ENCODE assay signal across 21 cellular contexts in genomic region chr2:22701761-22702160, GRCh38.
DNase-seq lines count a peak whose midpoint lies in the region; ATAC-seq, FAIRE-seq and TF ChIP-seq lines count a peak whose summit lies in the region.
"Had no signal": no experiment of that assay in that cellular context is flagged by ENCODE, and none has a peak within 500 bp of the region (broad histone marks: within the 10 kb centered on the region; RNA-seq: fewer than 3 reads in every experiment).

No MANE protein-coding gene starts in this region.

- H2BK15ac ChIP-seq in H1 (ENCODE audit: low read length), result no peak overlapping the region
- no peak overlapping the region for H2BK15ac ChIP-seq in neuronal stem cell (ENCODE audit: low read length)

- H2BK120ac ChIP-seq in H1 (replicated peaks; ENCODE audit: low read depth, low read length) (no peak overlapping the region), neuronal stem cell (ENCODE audit: low read depth, low read length) (no peak overlapping the region)

- H4K5ac ChIP-seq in H1 (ENCODE audit: insufficient read length, low read depth, low read length), result no peak overlapping the region

- no peaks in the 10 kb centered on the region for H4K20me1 ChIP-seq in H1 (replicated peaks in 1 of 2; ENCODE audit: control insufficient read depth in 1 of 2, insufficient read depth in 2 of 2, low read length in 2 of 2)
- H4K20me1 ChIP-seq: BLaER1 had no signal

- no peak overlapping the region for H4K91ac ChIP-seq in H1 (replicated peaks; ENCODE audit: insufficient read length, low read length)
- no peak overlapping the region for H4K91ac ChIP-seq in neuronal stem cell (ENCODE audit: low read depth, low read length, poor library complexity)

- H2BK12ac ChIP-seq in H1 (ENCODE audit: low read depth, low read length) (no peak overlapping the region), neuronal stem cell (ENCODE audit: low read length) (no peak overlapping the region)

- no peaks in the 10 kb centered on the region for H3K4me1 ChIP-seq in H1 (replicated peaks in 1 of 4; ENCODE audit: control insufficient read depth in 3 of 4, insufficient read depth in 4 of 4, low read length in 3 of 4)
- H3K4me1 ChIP-seq in neuronal stem cell (ENCODE audit: control insufficient read depth in 2 of 2, insufficient read depth in 1 of 2, low read depth in 1 of 2, low read length in 2 of 2), result peaks cover 0 to 15% of the 10 kb centered on the region in 2 donors
- H3K4me1 ChIP-seq in thyroid gland, result peaks cover 0 to 17% of the 10 kb centered on the region in 2 donors
- H3K4me1 ChIP-seq: BLaER1, Caco-2 had no signal

- no peak for FAIRE-seq in H1 (lab: Jason Lieb, UNC)
- FAIRE-seq: G401.6, GM12892, GM19239 had no signal

- H3K23me2 ChIP-seq in H1 (ENCODE audit: low read depth, low read length), result no peaks in the 10 kb centered on the region

- no peak overlapping the region for H3K9ac ChIP-seq in H1 (replicated peaks in 1 of 4; ENCODE audit: extremely low read depth in 1 of 4, low read depth in 3 of 4, low read length in 3 of 4)
- no peak overlapping the region for H3K9ac ChIP-seq in neuronal stem cell (ENCODE audit: low read depth, low read length, poor library complexity)
- H3K9ac ChIP-seq: BLaER1, GM23248 had no signal

- H2AK5ac ChIP-seq in H1 (ENCODE audit: low read depth, low read length) (no peak overlapping the region), neuronal stem cell (ENCODE audit: low read depth, low read length) (no peak overlapping the region)

- H4K8ac ChIP-seq in H1 (ENCODE audit: extremely low read depth, insufficient read depth, low read length), result no peak overlapping the region
- no peak overlapping the region for H4K8ac ChIP-seq in neuronal stem cell (ENCODE audit: low read depth, low read length)

- H2BK20ac ChIP-seq in H1 (ENCODE audit: low read length), result no peak overlapping the region

- H3K23ac ChIP-seq in H1 (ENCODE audit: insufficient read length) (no peak overlapping the region), neuronal stem cell (ENCODE audit: low read depth, low read length, poor library complexity) (no peak overlapping the region)

- no peaks in the 10 kb centered on the region for H3K79me1 ChIP-seq in H1 (ENCODE audit: low read depth, low read length)
- no peaks in the 10 kb centered on the region for H3K79me1 ChIP-seq in neuronal stem cell (ENCODE audit: low read depth, low read length)

- no peak for ATAC-seq in HG03025 (IDR thresholded peaks at IDR 0.05; ENCODE audit: low FRiP score, unreplicated experiment)
- ATAC-seq: CD8-positive, alpha-beta T cell had no signal

- H3K27ac ChIP-seq in H1 (ENCODE audit: low read depth, low read length) (no peak overlapping the region), neuronal stem cell (replicated peaks; ENCODE audit: low read length) (peak overlapping the region; percentile 53), thyroid gland (peak overlapping the region; percentile 37 to 56 (median 56))
- H3K27ac ChIP-seq: BLaER1, C4-2B, GM23248 had no signal

- no peak for TF ChIP-seq EP300 in H1 (IDR thresholded peaks at IDR 0.05; ENCODE audit: borderline replicate concordance in 1 of 2, low read depth in 2 of 2, low read length in 2 of 2)

- no peak overlapping the region for H3K18ac ChIP-seq in H1 (ENCODE audit: extremely low read depth, low read length)
- H3K18ac ChIP-seq in neuronal stem cell (ENCODE audit: low read length), result no peak overlapping the region

- H2BK5ac ChIP-seq in H1 (ENCODE audit: low read depth, low read length) (no peak overlapping the region), neuronal stem cell (ENCODE audit: low read length) (no peak overlapping the region)

- H3K36me3 ChIP-seq in H1 (ENCODE audit: control insufficient read depth in 2 of 4, insufficient read depth in 4 of 4, low read length in 3 of 4) (no peaks in the 10 kb centered on the region), neuronal stem cell (replicated peaks in 1 of 2; ENCODE audit: control insufficient read depth in 2 of 2, insufficient read depth in 2 of 2, low read length in 2 of 2) (no peaks in the 10 kb centered on the region), thyroid gland (no peaks in the 10 kb centered on the region)
- H3K36me3 ChIP-seq: BLaER1, HAP-1 had no signal

- H3K4me2 ChIP-seq in H1 (ENCODE audit: insufficient read depth in 1 of 2, low read depth in 2 of 2, low read length in 2 of 2) (no peak overlapping the region), neuronal stem cell (ENCODE audit: insufficient read depth, low read length, poor library complexity, severe bottlenecking) (no peak overlapping the region)
- H3K4me2 ChIP-seq: BLaER1 had no signal

- no peak overlapping the region for H3K56ac ChIP-seq in H1 (replicated peaks; ENCODE audit: insufficient read length, low read depth, low read length)

- TF ChIP-seq POLR2A in H1 (IDR thresholded peaks at IDR 0.05; ENCODE audit: control extremely low read depth in 1 of 2, low read depth in 2 of 2, low read length in 2 of 2), result no peak
- TF ChIP-seq POLR2A in thyroid gland (IDR thresholded peaks at IDR 0.05), result no peak

- no peak for TF ChIP-seq CTCF in H1 (IDR thresholded peaks at IDR 0.05; ENCODE audit: control extremely low read depth in 1 of 3, insufficient read depth in 1 of 3, low read depth in 1 of 3, low read length in 3 of 3)
- TF ChIP-seq CTCF in thyroid gland (IDR thresholded peaks at IDR 0.05), result no peak

- H2AFZ ChIP-seq in H1 (ENCODE audit: low read length), result peak overlapping the region; percentile 10; the same call in 1 of the 2 replicates
- no peak overlapping the region for H2AFZ ChIP-seq in neuronal stem cell (ENCODE audit: low read length)
- H2AFZ ChIP-seq: GM23248 had no signal

- whole genome bisulfite sequencing in H1 (ENCODE audit: extremely low coverage in 1 of 2, insufficient coverage in 1 of 2, insufficient read length in 1 of 2, insufficient replicate concordance in 2 of 2, low coverage in 1 of 2, low lambda C conversion rate in 2 of 2, missing lambda C conversion rate in 1 of 2), 2 experiments, result 95% methylated on average over 1 of the region's 1 CpG; no CpG with 5 or more reads in 1 of the 2 experiments
- no CpG with 5 or more reads among the region's 1 CpG for WGBS in neuronal stem cell (ENCODE audit: extremely low coverage in 2 of 2, insufficient read length in 2 of 2, insufficient replicate concordance in 1 of 2), 2 donors
- WGBS in thyroid gland, 2 donors, result 20 to 25% methylated on average over 1 of the region's 1 CpG

- POLR2A ChIA-PET in H1 (lab: Charles Lee; ENCODE audit: partially characterized antibody), result no interaction called here

- DNase-seq in H1 (ENCODE audit: low read depth in 1 of 2, low spot score in 2 of 2), result no peak
- peak; percentile 41 for DNase-seq in left kidney (ENCODE audit: low read depth, low spot score)
- no peak for DNase-seq in neuronal stem cell (ENCODE audit: low spot score)
- peak; percentile 29 to 53 for DNase-seq in thyroid gland
- no peak for DNase-seq in NK-92 (lab: John Stamatoyannopoulos, UW; ENCODE audit: unreplicated experiment)
- no peak for DNase-seq in NCI-H187 treated with DMSO at 0.1 percent for 48 hours (lab: John Stamatoyannopoulos, UW)
- DNase-seq in HK-2 (ENCODE audit: unreplicated experiment), result no peak
- DNase-seq: Caco-2; CD4-positive, CD25-positive, alpha-beta regulatory T cell; CD8-positive, alpha-beta T cell; DMS153; DND-41; GM23248; HFFc6 had no signal

- H3K4ac ChIP-seq in H1 (replicated peaks; ENCODE audit: insufficient read length, low read depth, low read length) (no peak overlapping the region), neuronal stem cell (ENCODE audit: low read length) (no peak overlapping the region)

- no peaks in the 10 kb centered on the region for H3K79me2 ChIP-seq in H1 (ENCODE audit: control insufficient read depth in 1 of 2, insufficient read depth in 2 of 2, low read length in 2 of 2)

- H3K9me3 ChIP-seq in H1 (ENCODE audit: insufficient read depth in 2 of 2, low read depth in 1 of 2, low read length in 1 of 2), result no peaks in the 10 kb centered on the region
- no peaks in the 10 kb centered on the region for H3K9me3 ChIP-seq in neuronal stem cell (replicated peaks in 1 of 2; ENCODE audit: control insufficient read depth in 2 of 2, insufficient read depth in 1 of 2, low read depth in 1 of 2, low read length in 2 of 2)
- H3K9me3 ChIP-seq in thyroid gland, result no peaks in the 10 kb centered on the region
- H3K9me3 ChIP-seq: BLaER1, Caco-2, HAP-1 had no signal

- H3K14ac ChIP-seq in H1 (ENCODE audit: insufficient read length) (no peak overlapping the region), neuronal stem cell (ENCODE audit: low read length) (no peak overlapping the region)

- no peak for TF ChIP-seq RAD21 in H1 (IDR thresholded peaks at IDR 0.05 in 1 of 2, conservative IDR thresholded peaks at IDR 0.05 in 1 of 2; ENCODE audit: low read depth in 2 of 2, low read length in 2 of 2)

- H3K4me3 ChIP-seq in H1 (ENCODE audit: extremely low read depth in 1 of 4, insufficient read depth in 2 of 4, low read depth in 3 of 4, low read length in 4 of 4), result no peak overlapping the region
- H3K4me3 ChIP-seq in neuronal stem cell (ENCODE audit: low read length in 2 of 2), result no peak overlapping the region
- H3K4me3 ChIP-seq in thyroid gland (replicated peaks in 1 of 3), result no peak overlapping the region
- H3K4me3 ChIP-seq: BLaER1, GM23248, HAP-1 had no signal

- intact Hi-C loops in thyroid gland (cut with DNase I), result no loop called here

- H3K27me3 ChIP-seq in H1 (replicated peaks in 1 of 4; ENCODE audit: control insufficient read depth in 3 of 4, extremely low read depth in 1 of 4, insufficient read depth in 3 of 4, low read length in 3 of 4) (no peaks in the 10 kb centered on the region), neuronal stem cell (ENCODE audit: control insufficient read depth in 3 of 3, insufficient read depth in 3 of 3, low read depth in 1 of 3, low read length in 3 of 3) (no peaks in the 10 kb centered on the region), thyroid gland (no peaks in the 10 kb centered on the region)
- H3K27me3 ChIP-seq: BLaER1 had no signal

- CTCF ChIA-PET in H1 (lab: Charles Lee; ENCODE audit: partially characterized antibody), result no interaction called here

TF ChIP-seq in H1, 55 proteins besides CTCF, POLR2A, EP300 and RAD21 (continues in another document):
- TF ChIP-seq ZNF274 (IDR thresholded peaks at IDR 0.05; ENCODE audit: borderline replicate concordance, extremely low read depth, low read length) (no peak), SAP30 (IDR thresholded peaks at IDR 0.05; ENCODE audit: insufficient read depth, insufficient replicate concordance, low read length) (no peak), SP4 (IDR thresholded peaks at IDR 0.05; ENCODE audit: low read length) (no peak), KDM5A (IDR thresholded peaks at IDR 0.05; ENCODE audit: low read length) (no peak), EGR1 (IDR thresholded peaks at IDR 0.05; ENCODE audit: borderline replicate concordance, low read depth, low read length) (no peak), CBX8 (IDR thresholded peaks at IDR 0.05; ENCODE audit: borderline replicate concordance, low read depth, low read length) (no peak), CHD2 (IDR thresholded peaks at IDR 0.05; ENCODE audit: low read length) (no peak), SP1 (IDR thresholded peaks at IDR 0.05; ENCODE audit: low read depth, low read length) (no peak), RBBP5 (IDR thresholded peaks at IDR 0.05; ENCODE audit: borderline replicate concordance, low read depth, low read length) (no peak), BACH1 (IDR thresholded peaks at IDR 0.05; ENCODE audit: low read length) (no peak), SIN3A (conservative IDR thresholded peaks at IDR 0.05 in 1 of 2, IDR thresholded peaks at IDR 0.05 in 1 of 2; ENCODE audit: low read depth in 1 of 2, low read length in 2 of 2) (no peak)

Comparison
In these comparisons a context has a peak if more than half of its experiments do, and no peak if none do; other contexts are left out.
1. DNase-seq: peak in left kidney (single experiment) and thyroid gland (2 of 2); none in H1 (0 of 2), neuronal stem cell (single experiment), NK-92 (single experiment), NCI-H187 treated with DMSO at 0.1 percent for 48 hours (single experiment) and HK-2 (single experiment).